Comparison of ENCODE assay signal across 8 cellular contexts in genomic region chr1:150875197-150876110, GRCh38. TPM values are rescaled to one million over a fixed set of nuclear protein-coding genes. Genes with fewer than 3 reads are reported as not detected.
DNase-seq lines count a peak whose midpoint lies in the region; ATAC-seq and TF ChIP-seq lines count a peak whose summit lies in the region.

No MANE protein-coding gene starts in this region.

- H3K9me3 ChIP-seq in OCI-LY7 (ENCODE audit: low read length) (no peaks in the 10 kb centered on the region), aorta (ENCODE audit: control insufficient read depth, low read length) (no peaks in the 10 kb centered on the region)

- CTCF ChIA-PET in OCI-LY7 (lab: Charles Lee; ENCODE audit: unreplicated experiment) = no interaction called here

- POLR2A ChIA-PET in OCI-LY7 (lab: Charles Lee) = interaction anchor here (0.6 to 1.2 kb wide), 4 partner anchors 13 to 53 kb away, joined by 3 to 5 read pairs (median 4); no protein-coding TSS in a partner anchor

- peaks cover 28% of the 10 kb centered on the region; the same call in 1 of the 2 replicates for H3K79me2 ChIP-seq in OCI-LY7 (ENCODE audit: insufficient read depth, low read depth, low read length)

- peak; percentile 39 for DNase-seq in NCI-H2107 treated with DMSO at 0.1 percent for 48 hours (lab: John Stamatoyannopoulos, UW; ENCODE audit: unreplicated experiment)
- DNase-seq in NCI-H2107 (lab: John Stamatoyannopoulos, UW) = no peak
- DNase-seq in OCI-LY7 (ENCODE audit: low spot score) = peak; percentile 43
- peak; percentile 5 for DNase-seq in dermis blood vessel endothelial cell
- DNase-seq in mesothelial cell of epicardium (ENCODE audit: low spot score in 2 of 2, unreplicated experiment in 2 of 2) = no peak
- no peak for DNase-seq in aorta
- no peak for DNase-seq in stimulated activated CD4-positive, alpha-beta T cell treated with anti-CD3 and anti-CD28 coated beads, Interleukin-2, amount 100 ng/mL, for 48 hours

- H3K36me3 Mint-ChIP-seq in mesothelial cell of epicardium = peaks cover 9% of the 10 kb centered on the region

- H3K27me3 ChIP-seq in aorta (ENCODE audit: control insufficient read depth in 1 of 2, insufficient read depth in 2 of 2, low read length in 1 of 2) = no peaks in the 10 kb centered on the region

- H3K4me1 ChIP-seq in OCI-LY7 (ENCODE audit: insufficient read depth, low read length, poor library complexity, severe bottlenecking) (peaks cover 23% of the 10 kb centered on the region), aorta (ENCODE audit: control insufficient read depth in 1 of 2, insufficient read depth in 2 of 2, low read length in 2 of 2) (no peaks in the 10 kb centered on the region)

- H3K36me3 ChIP-seq in OCI-LY7 (ENCODE audit: insufficient read depth, low read length) = peaks cover 13% of the 10 kb centered on the region
- H3K36me3 ChIP-seq in aorta (ENCODE audit: control insufficient read depth in 1 of 2, insufficient read depth in 2 of 2, low read length in 1 of 2) = no peaks in the 10 kb centered on the region

- H2AFZ ChIP-seq in OCI-LY7 (ENCODE audit: low read length) = peak overlapping the region; percentile 93

- WGBS in aorta, 2 donors = 2 to 3% methylated on average over 17 of the region's 17 CpGs

- peak overlapping the region; percentile 89 for H3K4me3 ChIP-seq in OCI-LY7 (ENCODE audit: low read depth, low read length, poor library complexity, severe bottlenecking)
- peak overlapping the region; percentile 56 to 97 for H3K4me3 ChIP-seq in aorta (ENCODE audit: low read length in 2 of 2)

- ATAC-seq in aorta (ENCODE audit: low FRiP score) = no peak
- ATAC-seq in GM19452 (IDR thresholded peaks at IDR 0.05; ENCODE audit: unreplicated experiment) = no peak

- no peaks in the 10 kb centered on the region for H3K9me3 Mint-ChIP-seq in mesothelial cell of epicardium

- TF ChIP-seq CTCF in OCI-LY7 (conservative IDR thresholded peaks at IDR 0.05; ENCODE audit: low read length) (no peak), mesothelial cell of epicardium (IDR thresholded peaks at IDR 0.05; ENCODE audit: unreplicated experiment) (no peak)

- peaks cover 23% of the 10 kb centered on the region for H3K4me1 Mint-ChIP-seq in mesothelial cell of epicardium

- H3K27ac Mint-ChIP-seq in mesothelial cell of epicardium = peak overlapping the region; percentile 95

- H3K27ac ChIP-seq in OCI-LY7 (ENCODE audit: low read depth, low read length, poor library complexity, severe bottlenecking) (peak overlapping the region; percentile 65), aorta (ENCODE audit: low read depth in 1 of 2, low read length in 2 of 2) (peak overlapping the region; percentile 51 to 80)

- H3K27me3 Mint-ChIP-seq in mesothelial cell of epicardium (ENCODE audit: low read depth) = no peaks in the 10 kb centered on the region

- no peaks in the 10 kb centered on the region for H4K20me1 ChIP-seq in OCI-LY7 (ENCODE audit: insufficient read depth, low read length)

- peak overlapping the region; percentile 86 for H3K4me2 ChIP-seq in OCI-LY7 (ENCODE audit: low read length)

- peak overlapping the region; percentile 94 for H3K4me3 Mint-ChIP-seq in mesothelial cell of epicardium

- BruUV-seq in OCI-LY7 (replicated peaks; lab: Mats Ljungman, UMichigan) = TSS peak; percentile 74

- H3K9me2 ChIP-seq in OCI-LY7 (ENCODE audit: insufficient read depth, low read length) = no peaks in the 10 kb centered on the region

- intact Hi-C loops in OCI-LY7 (cut with micrococcal nuclease; ENCODE audit: unreplicated experiment) (loop anchor here (2.0 kb wide), 1 partner anchor 315 kb away; no protein-coding TSS in a partner anchor), aorta (cut with DNase I) (loop anchor here (5.0 kb wide), 2 partner anchors 52 to 102 kb away; partner anchors contain the start of gene SETDB1 (in 1 of the 2))

RNA-seq across cellular contexts. Expression of gene ARNT, which starts 0.9 kb away (rescaled TPM):
- 14.1 and 21.9 TPM in 2 replicates for total RNA-seq in OCI-LY7 (2014; rRNA removed; shearing (Covaris generic))
- 29.7 and 32.6 TPM in 2 replicates for total RNA-seq in OCI-LY7 (2022)
- total RNA-seq in dermis blood vessel endothelial cell = 30.5 and 41.6 TPM in 2 replicates
- total RNA-seq in mesothelial cell of epicardium = 56.1 to 58.4 TPM (median 57.3 TPM) in 3 replicates
- 10 to 100 TPM; 60.1 to 74.0 TPM for total RNA-seq in aorta
- 10 to 100 TPM; 20.3 to 20.8 TPM for polyA plus RNA-seq in aorta

RNA-seq across cellular contexts. Expression of gene CTXND2, which starts 11.5 kb away (rescaled TPM):
- not detected in 2 replicates for total RNA-seq in OCI-LY7 (2014; rRNA removed; shearing (Covaris generic))
- not detected in 2 replicates for total RNA-seq in OCI-LY7 (2022)
- not detected in 2 replicates for total RNA-seq in dermis blood vessel endothelial cell
- not detected in 3 replicates for total RNA-seq in mesothelial cell of epicardium
- not detected for total RNA-seq in aorta
- polyA plus RNA-seq in aorta = not detected

RNA-seq across cellular contexts. Expression of gene SETDB1, which starts 50.7 kb away (rescaled TPM):
- 42.3 and 66.8 TPM in 2 replicates for total RNA-seq in OCI-LY7 (2014; rRNA removed; shearing (Covaris generic))
- total RNA-seq in OCI-LY7 (2022) (73.6 and 81.1 TPM in 2 replicates), dermis blood vessel endothelial cell (38.1 and 45.3 TPM in 2 replicates), mesothelial cell of epicardium (101 to 103 TPM (median 101 TPM) in 3 replicates), aorta (10 to 100 TPM; 33.5 to 56.2 TPM)
- polyA plus RNA-seq in aorta = 10 to 100 TPM; 14.9 to 27.5 TPM

Comparison
In these comparisons a context has a peak if more than half of its experiments do, and no peak if none do; other contexts are left out.
1. DNase-seq: peak in NCI-H2107 treated with DMSO at 0.1 percent for 48 hours (single experiment), OCI-LY7 (single experiment) and dermis blood vessel endothelial cell (single experiment); none in NCI-H2107 (single experiment), mesothelial cell of epicardium (0 of 2), aorta (0 of 2) and stimulated activated CD4-positive, alpha-beta T cell treated with anti-CD3 and anti-CD28 coated beads, Interleukin-2, amount 100 ng/mL, for 48 hours (0 of 2).